ENCODE assay signal across 7 cellular contexts in genomic region chr17:82592289-82592683, GRCh38. TPM values are rescaled to one million over a fixed set of nuclear protein-coding genes. Genes with fewer than 3 reads are reported as not detected.
DNase-seq lines count a peak whose midpoint lies in the region; ATAC-seq and TF ChIP-seq lines count a peak whose summit lies in the region.

No MANE protein-coding gene starts in this region.

- intact Hi-C loops in left colon (cut with DNase I, micrococcal nuclease), result no loop called here

- H3K9me3 ChIP-seq in suprapubic skin, result no peaks in the 10 kb centered on the region
- no peaks in the 10 kb centered on the region for H3K9me3 ChIP-seq in Karpas-422 (ENCODE audit: low read length)

- ATAC-seq in activated naive CD8-positive, alpha-beta T cell treated with anti-CD3 and anti-CD28 coated beads, Interleukin-2, amount 10 ng/mL, durations not matched to agents 7 days and 5 days (ENCODE audit: low read depth), result peak; percentile 8
- peak; percentile 54 for ATAC-seq in left colon
- no peak for ATAC-seq in GM21786 (IDR thresholded peaks at IDR 0.05; ENCODE audit: unreplicated experiment)

- H3K36me3 ChIP-seq in suprapubic skin, result peaks cover 35% of the 10 kb centered on the region
- peaks cover under 1% of the 10 kb centered on the region; the same call in 1 of the 2 replicates for H3K36me3 ChIP-seq in Karpas-422 (ENCODE audit: insufficient read depth, low read length)

- no peaks in the 10 kb centered on the region for H4K20me1 ChIP-seq in Karpas-422 (ENCODE audit: insufficient read depth, low read depth, low read length)

- H3K27me3 ChIP-seq in suprapubic skin (no peaks in the 10 kb centered on the region), Karpas-422 (ENCODE audit: low read length) (no peaks in the 10 kb centered on the region)

- peak; percentile 40 for DNase-seq in activated naive CD8-positive, alpha-beta T cell treated with anti-CD3 and anti-CD28 coated beads, Interleukin-2, amount 10 ng/mL, durations not matched to agents 7 days and 5 days
- DNase-seq in left colon (peak; percentile 52 to 59), suprapubic skin (ENCODE audit: low spot score in 2 of 2) (peak in 1 of 2 donors; percentile 79), Karpas-422 (no peak)
- no peak for DNase-seq in stimulated activated CD4-positive, alpha-beta T cell treated with anti-CD3 and anti-CD28 coated beads, Interleukin-1b, Interleukin-23, amount 100 ng/mL, for 48 hours

- no peaks in the 10 kb centered on the region for H3K36me3 Mint-ChIP-seq in IgD-negative memory B cell
- H3K36me3 Mint-ChIP-seq in activated naive CD8-positive, alpha-beta T cell treated with anti-CD3 and anti-CD28 coated beads, Interleukin-2, amount 10 ng/mL, durations not matched to agents 7 days and 5 days, result peaks cover 11% of the 10 kb centered on the region

- H3K4me2 ChIP-seq in Karpas-422 (ENCODE audit: low read depth, low read length, poor library complexity, severe bottlenecking), result no peak overlapping the region

- no peaks in the 10 kb centered on the region for H3K9me2 ChIP-seq in Karpas-422 (replicated peaks; ENCODE audit: insufficient read depth, low read length)

- no peaks in the 10 kb centered on the region for H3K27me3 Mint-ChIP-seq in IgD-negative memory B cell
- H3K27me3 Mint-ChIP-seq in activated naive CD8-positive, alpha-beta T cell treated with anti-CD3 and anti-CD28 coated beads, Interleukin-2, amount 10 ng/mL, durations not matched to agents 7 days and 5 days, result no peaks in the 10 kb centered on the region

- H3K9ac ChIP-seq in Karpas-422 (ENCODE audit: low read length), result no peak overlapping the region

- no peak for TF ChIP-seq EP300 in suprapubic skin (IDR thresholded peaks at IDR 0.05)

- peaks cover 13 to 24% (median 23%) of the 10 kb centered on the region in 3 donors for H3K4me1 Mint-ChIP-seq in IgD-negative memory B cell
- peaks cover 24% of the 10 kb centered on the region for H3K4me1 Mint-ChIP-seq in activated naive CD8-positive, alpha-beta T cell treated with anti-CD3 and anti-CD28 coated beads, Interleukin-2, amount 10 ng/mL, durations not matched to agents 7 days and 5 days

- H3K79me2 ChIP-seq in Karpas-422 (ENCODE audit: low read length), result no peaks in the 10 kb centered on the region

- H3K4me3 Mint-ChIP-seq in IgD-negative memory B cell, result peak overlapping the region in 2 of 4 donors; percentile 58 to 94
- H3K4me3 Mint-ChIP-seq in activated naive CD8-positive, alpha-beta T cell treated with anti-CD3 and anti-CD28 coated beads, Interleukin-2, amount 10 ng/mL, durations not matched to agents 7 days and 5 days, result peak overlapping the region; percentile 47

- 52% methylated on average over 8 of the region's 8 CpGs for WGBS in suprapubic skin

- peak overlapping the region; percentile 83 for H3K27ac ChIP-seq in suprapubic skin
- no peak overlapping the region for H3K27ac ChIP-seq in Karpas-422 (ENCODE audit: low read length)

- no peak for TF ChIP-seq POLR2A in suprapubic skin (IDR thresholded peaks at IDR 0.05)

- no peak for TF ChIP-seq CTCF in suprapubic skin (IDR thresholded peaks at IDR 0.05)

- no peaks in the 10 kb centered on the region for H3K9me3 Mint-ChIP-seq in IgD-negative memory B cell
- H3K9me3 Mint-ChIP-seq in activated naive CD8-positive, alpha-beta T cell treated with anti-CD3 and anti-CD28 coated beads, Interleukin-2, amount 10 ng/mL, durations not matched to agents 7 days and 5 days, result no peaks in the 10 kb centered on the region

- peak overlapping the region; percentile 88 to 96 (median 88) for H3K27ac Mint-ChIP-seq in IgD-negative memory B cell
- peak overlapping the region; percentile 88 for H3K27ac Mint-ChIP-seq in activated naive CD8-positive, alpha-beta T cell treated with anti-CD3 and anti-CD28 coated beads, Interleukin-2, amount 10 ng/mL, durations not matched to agents 7 days and 5 days

- POLR2A ChIA-PET in activated naive CD8-positive, alpha-beta T cell treated with anti-CD3 and anti-CD28 coated beads, Interleukin-2, amount 10 ng/mL, durations not matched to agents 7 days and 5 days (lab: Charles Lee), result interaction anchor here (0.7 to 1.6 kb wide), 3 partner anchors 9 to 135 kb away, joined by 3 to 4 read pairs (median 4); partner anchors contain the start of gene FOXK2

- H3K4me1 ChIP-seq in suprapubic skin, result peaks cover 49% of the 10 kb centered on the region
- peaks cover 8% of the 10 kb centered on the region for H3K4me1 ChIP-seq in Karpas-422 (ENCODE audit: low read length)

- no peak overlapping the region for H2AFZ ChIP-seq in Karpas-422 (ENCODE audit: low read length)

- peak overlapping the region; percentile 68 for H3K4me3 ChIP-seq in suprapubic skin
- no peak overlapping the region for H3K4me3 ChIP-seq in Karpas-422 (ENCODE audit: low read length)

RNA-seq across cellular contexts. Expression of gene WDR45B, which starts 56.0 kb away (rescaled TPM):
- polyA plus RNA-seq in IgD-negative memory B cell, result 32.1 TPM
- total RNA-seq in activated naive CD8-positive, alpha-beta T cell treated with anti-CD3 and anti-CD28 coated beads, Interleukin-2, amount 10 ng/mL, durations not matched to agents 7 days and 5 days, result 10 to 100 TPM; 56.9 to 61.5 TPM
- 10 to 100 TPM; 67.1 to 77.9 TPM for total RNA-seq in left colon
- total RNA-seq in suprapubic skin, result 10 to 100 TPM; 70.1 to 96.8 (median 90.0) TPM
- 55.8 and 58.9 TPM in 2 replicates for total RNA-seq in Karpas-422 (2014; rRNA removed; shearing (Covaris generic); ENCODE audit: low replicate concordance)

Comparison
In these comparisons a context has a peak if more than half of its experiments do, and no peak if none do; other contexts are left out.
1. DNase-seq: peak in activated naive CD8-positive, alpha-beta T cell treated with anti-CD3 and anti-CD28 coated beads, Interleukin-2, amount 10 ng/mL, durations not matched to agents 7 days and 5 days (single experiment) and left colon (2 of 2); none in stimulated activated CD4-positive, alpha-beta T cell treated with anti-CD3 and anti-CD28 coated beads, Interleukin-1b, Interleukin-23, amount 100 ng/mL, for 48 hours (single experiment) and Karpas-422 (single experiment).